ENCODE assay signal across 8 cellular contexts in the genomic region with DNA sequence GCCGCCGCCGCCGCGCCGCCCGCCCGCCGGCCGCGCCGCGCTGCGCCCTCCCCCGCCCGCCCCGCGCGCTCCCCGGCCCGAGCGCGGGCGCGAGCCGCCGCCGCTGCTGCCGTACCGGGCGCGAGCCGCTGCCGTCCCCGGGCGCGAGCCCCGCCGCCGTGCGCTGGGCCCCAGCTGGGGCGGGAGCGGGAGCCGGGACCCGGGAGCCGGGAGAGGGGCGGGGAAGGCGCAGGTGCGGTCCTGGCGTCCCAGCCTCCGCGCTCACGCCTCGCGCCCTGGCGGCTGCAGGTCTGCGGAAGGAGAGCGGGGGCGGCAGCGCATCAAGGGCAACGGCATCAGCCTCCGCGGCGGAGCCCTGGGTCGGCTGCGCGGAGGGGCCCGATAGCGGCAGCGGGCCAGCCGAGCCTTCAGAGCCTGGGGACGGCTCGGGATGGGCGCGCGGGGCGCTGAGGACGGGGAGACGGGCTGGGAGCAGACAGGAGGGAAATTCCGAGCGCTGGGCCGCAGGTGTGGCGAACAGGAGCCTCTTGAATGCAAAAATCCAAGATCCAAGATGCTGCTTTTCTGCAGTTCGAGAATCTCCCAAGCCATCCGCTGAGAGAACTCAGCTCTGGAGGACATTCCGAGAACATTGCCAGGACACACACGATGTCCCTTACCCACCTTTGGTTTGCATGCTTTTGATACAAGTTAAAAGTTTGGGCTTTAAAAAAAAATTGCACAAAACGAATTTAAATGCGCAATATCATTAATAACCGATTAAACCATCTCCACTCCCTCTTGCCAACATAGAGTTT.
DNase-seq lines count a peak whose midpoint lies in the region; ATAC-seq and TF ChIP-seq lines count a peak whose summit lies in the region.

No MANE protein-coding gene starts in this region.

- H3K27ac ChIP-seq in RWPE1, result no peak overlapping the region
- H3K27ac ChIP-seq in neuronal stem cell (replicated peaks; ENCODE audit: low read length), result no peak overlapping the region

- H2AFZ ChIP-seq in neuronal stem cell (ENCODE audit: low read length), result peak overlapping the region; percentile 92

- peak overlapping the region; percentile 96 for H3K18ac ChIP-seq in neuronal stem cell (ENCODE audit: low read length)

- no peak overlapping the region for H2BK5ac ChIP-seq in neuronal stem cell (ENCODE audit: low read length)

- no peak overlapping the region for H3K4ac ChIP-seq in neuronal stem cell (ENCODE audit: low read length)

- no peak overlapping the region for H2BK12ac ChIP-seq in neuronal stem cell (ENCODE audit: low read length)

- POLR2A ChIA-PET in RWPE1 (lab: Yijun Ruan, JAX; ENCODE audit: low non-redundant PET), result no interaction called here

- H3K9ac ChIP-seq in neuronal stem cell (ENCODE audit: low read depth, low read length, poor library complexity), result peak overlapping the region; percentile 78

- ATAC-seq in GM19452 (IDR thresholded peaks at IDR 0.05; ENCODE audit: unreplicated experiment), result no peak

- no peak overlapping the region for H2AK5ac ChIP-seq in neuronal stem cell (ENCODE audit: low read depth, low read length)

- H3K23ac ChIP-seq in neuronal stem cell (ENCODE audit: low read depth, low read length, poor library complexity), result no peak overlapping the region

- H3K4me3 ChIP-seq in neuronal stem cell (ENCODE audit: low read length in 2 of 2), result peak overlapping the region; percentile 46 to 78

- H4K8ac ChIP-seq in neuronal stem cell (ENCODE audit: low read depth, low read length), result no peak overlapping the region

- H4K91ac ChIP-seq in neuronal stem cell (ENCODE audit: low read depth, low read length, poor library complexity), result no peak overlapping the region

- DNase-seq in NCI-H82 (lab: John Stamatoyannopoulos, UW) (peak; percentile 33), NCI-H82 treated with DMSO at 0.1 percent for 48 hours (lab: John Stamatoyannopoulos, UW; ENCODE audit: unreplicated experiment) (no peak), RWPE1 (ENCODE audit: low spot score) (peak; percentile 16), fibroblast of peridontal ligament (ENCODE audit: extremely low read depth) (peak; percentile 7), neuronal stem cell (ENCODE audit: low spot score) (peak; percentile 59), GF-D8 (lab: John Stamatoyannopoulos, UW) (no peak)
- DNase-seq in effector CD4-positive, alpha-beta T cell, result no peak

- H3K4me1 ChIP-seq in neuronal stem cell (ENCODE audit: control insufficient read depth in 2 of 2, insufficient read depth in 1 of 2, low read depth in 1 of 2, low read length in 2 of 2), result peaks cover 0 to 4% of the 10 kb centered on the region in 2 donors

- H3K27me3 ChIP-seq in neuronal stem cell (ENCODE audit: control insufficient read depth in 3 of 3, insufficient read depth in 3 of 3, low read depth in 1 of 3, low read length in 3 of 3), result peaks cover 0 to 66% (median 24%) of the 10 kb centered on the region in 3 experiments

- H3K9me3 ChIP-seq in neuronal stem cell (replicated peaks in 1 of 2; ENCODE audit: control insufficient read depth in 2 of 2, insufficient read depth in 1 of 2, low read depth in 1 of 2, low read length in 2 of 2), result no peaks in the 10 kb centered on the region

- H3K36me3 ChIP-seq in neuronal stem cell (replicated peaks in 1 of 2; ENCODE audit: control insufficient read depth in 2 of 2, insufficient read depth in 2 of 2, low read length in 2 of 2), result no peaks in the 10 kb centered on the region

- TF ChIP-seq CTCF in RWPE1 (conservative IDR thresholded peaks at IDR 0.05; ENCODE audit: low read depth), result no peak

- no peak overlapping the region for H2BK120ac ChIP-seq in neuronal stem cell (ENCODE audit: low read depth, low read length)

- WGBS in neuronal stem cell (ENCODE audit: extremely low coverage in 2 of 2, insufficient read length in 2 of 2, insufficient replicate concordance in 1 of 2), 2 donors, result no CpG with 5 or more reads among the region's 90 CpGs

- no peak overlapping the region for H3K14ac ChIP-seq in neuronal stem cell (ENCODE audit: low read length)

- H3K4me2 ChIP-seq in neuronal stem cell (ENCODE audit: insufficient read depth, low read length, poor library complexity, severe bottlenecking), result peak overlapping the region; percentile 84

- no peak overlapping the region for H2BK15ac ChIP-seq in neuronal stem cell (ENCODE audit: low read length)

- no peaks in the 10 kb centered on the region for H3K79me1 ChIP-seq in neuronal stem cell (ENCODE audit: low read depth, low read length)

- CTCF ChIA-PET in RWPE1 (lab: Yijun Ruan, JAX), result no interaction called here

Comparison
In these comparisons a context has a peak if more than half of its experiments do, and no peak if none do; other contexts are left out.
1. DNase-seq: peak in NCI-H82 (single experiment), RWPE1 (single experiment), fibroblast of peridontal ligament (single experiment) and neuronal stem cell (single experiment); none in NCI-H82 treated with DMSO at 0.1 percent for 48 hours (single experiment), GF-D8 (single experiment) and effector CD4-positive, alpha-beta T cell (single experiment).